Comparison of ENCODE assay signal across 9 cellular contexts in the genomic region with DNA sequence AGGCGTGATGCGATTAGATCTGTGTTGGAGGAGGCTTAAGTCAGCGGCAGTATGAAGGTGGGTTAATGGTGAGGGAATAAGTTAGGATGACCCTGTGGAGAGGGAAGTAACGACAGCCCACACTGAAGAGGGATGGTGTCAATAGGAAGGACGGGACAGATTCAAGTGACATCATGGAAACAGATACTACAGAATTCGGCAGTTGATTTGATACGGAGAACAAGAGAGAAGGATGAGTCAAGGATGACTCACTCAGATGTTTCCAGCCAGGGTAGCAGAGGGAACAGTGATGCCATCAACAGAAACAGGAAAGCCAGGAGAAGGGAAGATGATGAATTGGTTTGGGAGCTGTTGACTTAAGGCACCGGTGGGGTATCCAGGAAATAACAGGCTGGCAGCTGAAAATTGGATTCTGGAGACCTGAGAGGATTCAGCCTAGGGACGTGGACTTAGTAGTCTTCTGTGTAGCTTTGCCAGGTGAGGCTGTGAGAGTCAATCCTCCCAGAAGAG. TPM values are rescaled to one million over a fixed set of nuclear protein-coding genes. Genes with fewer than 3 reads are reported as not detected.
A peak's percentile ranks its signal among the peaks of the same experiment; 100 is the strongest.
DNase-seq lines count a peak whose midpoint lies in the region; ATAC-seq, FAIRE-seq and TF ChIP-seq lines count a peak whose summit lies in the region.
"Had no signal": no experiment of that assay in that cellular context is flagged by ENCODE, and none has a peak within 500 bp of the region (broad histone marks: within the 10 kb centered on the region; RNA-seq: fewer than 3 reads in every experiment).

No MANE protein-coding gene starts in this region.

- no peak for TF ChIP-seq CTCF in astrocyte of the spinal cord (IDR thresholded peaks at IDR 0.05; ENCODE audit: low read depth, low read length)

- TF ChIP-seq POLR2A in GM12892 (IDR thresholded peaks at IDR 0.05; ENCODE audit: low read depth, low read length): no peak

- H3K4me3 ChIP-seq in astrocyte of the spinal cord (ENCODE audit: low read depth, low read length): no peak overlapping the region

- ATAC-seq in HG03025 (IDR thresholded peaks at IDR 0.05; ENCODE audit: low FRiP score, unreplicated experiment) (no peak), HG03565 (IDR thresholded peaks at IDR 0.05; ENCODE audit: unreplicated experiment) (no peak)
- ATAC-seq: left colon had no signal

- FAIRE-seq in GM12892 (lab: Jason Lieb, UNC): no peak

- DNase-seq in NCI-H2029 (lab: John Stamatoyannopoulos, UW) (peak; percentile 27), NCI-H2029 treated with DMSO at 0.1 percent for 48 hours (lab: John Stamatoyannopoulos, UW) (no peak), NCI-H226 (peak; percentile 87), astrocyte of the spinal cord (ENCODE audit: low read depth, low spot score) (peak; percentile 92), occipital lobe (lab: John Stamatoyannopoulos, UW) (peak; percentile 15), GM12892 (ENCODE audit: insufficient read length) (no peak)
- DNase-seq: left colon had no signal

- in situ Hi-C loops in astrocyte of the spinal cord (cut with HindIII; ENCODE audit: low sequenced_read_pairs): no loop called here

RNA-seq across cellular contexts. Expression of a gene that starts 38.0 kb away (rescaled TPM):
- total RNA-seq in occipital lobe: 5.5 TPM
- not detected for polyA plus RNA-seq in GM12892 (2012; ENCODE audit: missing spikeins)

RNA-seq across cellular contexts. Expression of a gene that starts 47.8 kb away (rescaled TPM):
- 215 TPM for total RNA-seq in occipital lobe
- 94.7 TPM for polyA plus RNA-seq in GM12892 (2012; ENCODE audit: missing spikeins)

Comparison
In these comparisons a context has a peak if more than half of its experiments do, and no peak if none do; other contexts are left out.
1. DNase-seq: peak in NCI-H2029 (single experiment), NCI-H226 (single experiment), astrocyte of the spinal cord (single experiment) and occipital lobe (single experiment); none in NCI-H2029 treated with DMSO at 0.1 percent for 48 hours (single experiment) and GM12892 (single experiment).